14 cellular contexts compared by ENCODE assay signal in the genomic region with DNA sequence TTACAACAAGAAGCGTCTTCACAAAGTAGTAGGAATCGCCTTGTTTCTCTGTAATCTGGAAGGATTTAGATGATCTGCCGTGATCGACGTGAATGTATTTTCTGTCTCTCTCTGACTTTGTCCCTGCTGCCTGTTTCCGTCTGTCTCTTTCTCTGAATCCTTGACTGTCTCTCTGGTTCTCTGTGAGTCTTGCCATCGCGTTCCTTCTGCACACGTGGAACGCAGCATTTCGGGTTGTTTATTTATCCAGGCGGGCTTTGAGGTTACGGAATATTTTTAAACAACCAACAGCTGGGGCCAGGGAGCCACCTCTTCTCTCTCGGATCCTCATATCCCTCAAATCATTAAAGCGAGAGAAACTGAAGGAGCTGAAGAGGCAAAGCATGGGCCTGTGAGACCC.
DNase-seq lines count a peak whose midpoint lies in the region; ATAC-seq and TF ChIP-seq lines count a peak whose summit lies in the region.
"Had no signal": no experiment of that assay in that cellular context is flagged by ENCODE, and none has a peak within 500 bp of the region (broad histone marks: within the 10 kb centered on the region; RNA-seq: fewer than 3 reads in every experiment).

No MANE protein-coding gene starts in this region.

- intact Hi-C loops in esophagus muscularis mucosa (cut with DNase I) (no loop called here), vagina (cut with DNase I) (loop anchor here (5.0 kb wide), 1 partner anchor 280 kb away; no protein-coding TSS in a partner anchor)

- in situ Hi-C loops in HAP-1 (cut with MboI; ENCODE audit: low sequenced_read_pairs), result no loop called here

- H3K9me3 ChIP-seq in esophagus muscularis mucosa (no peaks in the 10 kb centered on the region), osteoblast (ENCODE audit: low read depth, low read length) (no peaks in the 10 kb centered on the region), vagina (no peaks in the 10 kb centered on the region), HAP-1 (no peaks in the 10 kb centered on the region)

- no peak overlapping the region for H3K4me3 Mint-ChIP-seq in activated CD8-positive, alpha-beta memory T cell treated with anti-CD3 and anti-CD28 coated beads, Interleukin-2, amount 10 ng/mL, durations not matched to agents 7 days and 5 days
- H3K4me3 Mint-ChIP-seq: activated T-cell treated with anti-CD3 and anti-CD28 coated beads, Interleukin-2, amount 50 U/mL, for 24 hours; neural progenitor cell had no signal

- H3K27ac ChIP-seq in esophagus muscularis mucosa (replicated peaks in 1 of 4), result peak overlapping the region; percentile 4 to 44 (median 27)
- H3K27ac ChIP-seq in osteoblast (ENCODE audit: low read depth, low read length), result no peak overlapping the region
- H3K27ac ChIP-seq in vagina, result peak overlapping the region; percentile 76
- H3K27ac ChIP-seq: neural progenitor cell had no signal

- peaks cover 10% of the 10 kb centered on the region for H3K4me1 Mint-ChIP-seq in activated CD8-positive, alpha-beta memory T cell treated with anti-CD3 and anti-CD28 coated beads, Interleukin-2, amount 10 ng/mL, durations not matched to agents 7 days and 5 days

- ATAC-seq in activated CD8-positive, alpha-beta memory T cell treated with anti-CD3 and anti-CD28 coated beads, Interleukin-2, amount 10 ng/mL, durations not matched to agents 7 days and 5 days, result no peak

- no peak for TF ChIP-seq CTCF in esophagus muscularis mucosa (IDR thresholded peaks at IDR 0.05)
- TF ChIP-seq CTCF in osteoblast (IDR thresholded peaks at IDR 0.05; ENCODE audit: extremely low read depth, low read depth, low read length), result no peak
- TF ChIP-seq CTCF in vagina (IDR thresholded peaks at IDR 0.05), result no peak

- H4K20me1 ChIP-seq in osteoblast (ENCODE audit: insufficient read depth, low read length), result no peaks in the 10 kb centered on the region

- H3K36me3 Mint-ChIP-seq in activated CD8-positive, alpha-beta memory T cell treated with anti-CD3 and anti-CD28 coated beads, Interleukin-2, amount 10 ng/mL, durations not matched to agents 7 days and 5 days, result peaks cover 2% of the 10 kb centered on the region
- H3K36me3 Mint-ChIP-seq: activated naive CD4-positive, alpha-beta T cell treated with anti-CD3 and anti-CD28 coated beads, Interleukin-2, amount 50 U/mL, for 72 hours; CD4-positive, CD25-positive, alpha-beta regulatory T cell had no signal

- TF ChIP-seq POLR2A in esophagus muscularis mucosa (IDR thresholded peaks at IDR 0.05; ENCODE audit: low read depth) (no peak), vagina (IDR thresholded peaks at IDR 0.05) (no peak)

- peaks cover 0 to 10% (median 6%) of the 10 kb centered on the region in 4 donors for H3K36me3 ChIP-seq in esophagus muscularis mucosa
- H3K36me3 ChIP-seq in osteoblast (ENCODE audit: insufficient read depth, low read length), result no peaks in the 10 kb centered on the region
- H3K36me3 ChIP-seq in vagina, result no peaks in the 10 kb centered on the region
- H3K36me3 ChIP-seq in HAP-1 (replicated peaks), result no peaks in the 10 kb centered on the region; the same call in 1 of the 2 replicates
- H3K36me3 ChIP-seq: neural progenitor cell had no signal

- H3K4me2 ChIP-seq in osteoblast (ENCODE audit: insufficient read depth, low read length), result no peak overlapping the region
- H3K4me2 ChIP-seq: neural progenitor cell had no signal

- H2AFZ ChIP-seq in osteoblast (ENCODE audit: low read length), result peak overlapping the region; percentile 18

- no peak for TF ChIP-seq EP300 in esophagus muscularis mucosa (IDR thresholded peaks at IDR 0.05)

- H3K27ac Mint-ChIP-seq in activated CD8-positive, alpha-beta memory T cell treated with anti-CD3 and anti-CD28 coated beads, Interleukin-2, amount 10 ng/mL, durations not matched to agents 7 days and 5 days, result no peak overlapping the region
- H3K27ac Mint-ChIP-seq: activated naive CD4-positive, alpha-beta T cell treated with anti-CD3 and anti-CD28 coated beads, Interleukin-2, amount 50 U/mL, for 72 hours; activated T-cell treated with anti-CD3 and anti-CD28 coated beads, Interleukin-2, amount 50 U/mL, for 24 hours; neural progenitor cell had no signal

- 81% methylated on average over 15 of the region's 15 CpGs for WGBS in esophagus muscularis mucosa

- H3K9me3 Mint-ChIP-seq in activated CD8-positive, alpha-beta memory T cell treated with anti-CD3 and anti-CD28 coated beads, Interleukin-2, amount 10 ng/mL, durations not matched to agents 7 days and 5 days (ENCODE audit: low read depth), result no peaks in the 10 kb centered on the region
- H3K9me3 Mint-ChIP-seq: activated naive CD4-positive, alpha-beta T cell treated with anti-CD3 and anti-CD28 coated beads, Interleukin-2, amount 50 U/mL, for 72 hours; activated T-cell treated with anti-CD3 and anti-CD28 coated beads, Interleukin-2, amount 50 U/mL, for 24 hours; CD4-positive, CD25-positive, alpha-beta regulatory T cell; neural progenitor cell had no signal

- CTCF ChIA-PET in activated CD8-positive, alpha-beta memory T cell treated with anti-CD3 and anti-CD28 coated beads, Interleukin-2, amount 10 ng/mL, durations not matched to agents 7 days and 5 days (lab: Charles Lee), result interaction anchor here (1.0 to 2.0 kb wide), 3 partner anchors 264 to 282 kb away, joined by 3 to 9 read pairs (median 3); no protein-coding TSS in a partner anchor

- DNase-seq in activated CD8-positive, alpha-beta memory T cell treated with anti-CD3 and anti-CD28 coated beads, Interleukin-2, amount 10 ng/mL, durations not matched to agents 7 days and 5 days, result peak; percentile 28
- no peak for DNase-seq in activated CD8-positive, alpha-beta memory T cell treated with anti-CD3 and anti-CD28 coated beads, Interleukin-2, amount 50 U/mL, for 48 hours
- DNase-seq in esophagus muscularis mucosa (ENCODE audit: extremely low spot score) (no peak), osteoblast (ENCODE audit: insufficient read length, low spot score, missing footprints) (no peak), vagina (ENCODE audit: extremely low spot score in 2 of 2) (no peak), HAP-1 (ENCODE audit: low spot score in 2 of 2) (no peak), OCI-M2 (lab: John Stamatoyannopoulos, UW; ENCODE audit: unreplicated experiment) (no peak), NCI-H345 (lab: John Stamatoyannopoulos, UW) (no peak)
- DNase-seq: NCI-H2171, NCI-H774 had no signal

- peaks cover 0 to 13% (median 5%) of the 10 kb centered on the region in 4 donors for H3K4me1 ChIP-seq in esophagus muscularis mucosa
- no peaks in the 10 kb centered on the region for H3K4me1 ChIP-seq in osteoblast (ENCODE audit: insufficient read depth, low read length)
- peaks cover 21% of the 10 kb centered on the region for H3K4me1 ChIP-seq in vagina
- no peaks in the 10 kb centered on the region for H3K4me1 ChIP-seq in HAP-1

- H3K27me3 ChIP-seq in esophagus muscularis mucosa, result no peaks in the 10 kb centered on the region
- no peaks in the 10 kb centered on the region for H3K27me3 ChIP-seq in osteoblast (ENCODE audit: insufficient read depth, low read length)
- no peaks in the 10 kb centered on the region for H3K27me3 ChIP-seq in vagina
- H3K27me3 ChIP-seq in HAP-1 (ENCODE audit: low read depth), result no peaks in the 10 kb centered on the region
- H3K27me3 ChIP-seq: neural progenitor cell had no signal

- H3K79me2 ChIP-seq in osteoblast (ENCODE audit: insufficient read depth, low read length), result no peaks in the 10 kb centered on the region

- no peaks in the 10 kb centered on the region for H3K27me3 Mint-ChIP-seq in activated CD8-positive, alpha-beta memory T cell treated with anti-CD3 and anti-CD28 coated beads, Interleukin-2, amount 10 ng/mL, durations not matched to agents 7 days and 5 days
- H3K27me3 Mint-ChIP-seq: activated T-cell treated with anti-CD3 and anti-CD28 coated beads, Interleukin-2, amount 50 U/mL, for 24 hours had no signal

- no peak overlapping the region for H3K4me3 ChIP-seq in esophagus muscularis mucosa
- H3K4me3 ChIP-seq in osteoblast (ENCODE audit: insufficient read depth, low read length), result no peak overlapping the region
- H3K4me3 ChIP-seq in vagina, result no peak overlapping the region
- H3K4me3 ChIP-seq in HAP-1, result no peak overlapping the region
- H3K4me3 ChIP-seq: neural progenitor cell had no signal
